Comparison of ENCODE assay signal across 22 cellular contexts in the genomic region with DNA sequence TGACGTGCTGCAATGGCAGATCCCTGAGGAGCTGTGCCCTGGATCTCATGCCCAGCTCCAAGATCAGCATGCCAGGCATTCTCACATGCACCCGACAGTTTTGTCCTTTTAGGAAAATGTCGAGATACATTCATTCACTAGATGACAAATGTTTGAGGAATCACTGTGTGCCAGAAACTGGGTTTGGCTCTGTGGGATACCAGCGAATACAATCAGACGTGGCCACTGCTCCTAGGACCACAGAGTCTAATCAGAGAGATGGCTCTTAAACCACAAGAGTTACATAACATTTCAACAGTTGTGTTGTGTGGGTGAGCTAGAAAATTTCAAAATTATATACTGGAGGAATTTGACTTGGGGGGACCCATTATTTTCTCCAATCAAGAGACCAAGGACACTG.
"Had no signal": no experiment of that assay in that cellular context is flagged by ENCODE, and none has a peak within 500 bp of the region (broad histone marks: within the 10 kb centered on the region; RNA-seq: fewer than 3 reads in every experiment).

No MANE protein-coding gene starts in this region.

- ATAC-seq: activated CD8-positive, alpha-beta T cell treated with anti-CD3 and anti-CD28 coated beads, Interleukin-2, amount 10 ng/mL, durations not matched to agents 7 days and 5 days; effector memory CD8-positive, alpha-beta T cell; gastrocnemius medialis; heart right ventricle; left cardiac atrium; lower lobe of right lung; pancreas; WTC11 had no signal

- DNase-seq: activated CD4-positive, alpha-beta T cell treated with anti-CD3 and anti-CD28 coated beads for 4 hours; activated CD8-positive, alpha-beta memory T cell treated with anti-CD3 and anti-CD28 coated beads, Interleukin-2, amount 50 U/mL, for 4 hours; activated CD8-positive, alpha-beta T cell treated with anti-CD3 and anti-CD28 coated beads, Interleukin-2, amount 10 ng/mL, durations not matched to agents 7 days and 5 days; activated effector memory CD4-positive, alpha-beta T cell treated with anti-CD3 and anti-CD28 coated beads, Interleukin-2, amount 50 U/mL, for 16 hours; activated T-cell treated with anti-CD3 and anti-CD28 coated beads, Interleukin-2, amount 50 U/mL, for 48 hours; amniotic stem cell; dermis blood vessel endothelial cell; effector memory CD8-positive, alpha-beta T cell; gastrocnemius medialis; heart right ventricle; left cardiac atrium; lower lobe of right lung; midbrain; naive B cell; pancreas; stimulated activated CD4-positive, alpha-beta T cell treated with anti-CD3 and anti-CD28 coated beads, Interleukin-12 subunit alpha, Interleukin-12 subunit beta, amount 100 ng/mL, for 4 hours; stimulated activated CD4-positive, alpha-beta T cell treated with anti-CD3 and anti-CD28 coated beads, Interleukin-2, amount 100 ng/mL, for 24 hours; stomach; T-helper 2 cell had no signal

- H3K4me3 ChIP-seq: gastrocnemius medialis, heart right ventricle, lower lobe of right lung, pancreas, stomach, thoracic aorta had no signal

- FAIRE-seq: bronchial epithelial cell, pancreas had no signal
